In genomic region chr14:105337433-105337832, GRCh38 we compare ENCODE assay signal across 25 cellular contexts. TPM values are rescaled to one million over a fixed set of nuclear protein-coding genes. Genes with fewer than 3 reads are reported as not detected.
DNase-seq lines count a peak whose midpoint lies in the region; ATAC-seq, FAIRE-seq and TF ChIP-seq lines count a peak whose summit lies in the region.
"Had no signal": no experiment of that assay in that cellular context is flagged by ENCODE, and none has a peak within 500 bp of the region (broad histone marks: within the 10 kb centered on the region; RNA-seq: fewer than 3 reads in every experiment).

No MANE protein-coding gene starts in this region.

- no peak for FAIRE-seq in frontal cortex (lab: Jason Lieb, UNC)
- FAIRE-seq: D721Med, GM18507 had no signal

- TF ChIP-seq CTCF in heart left ventricle (IDR thresholded peaks at IDR 0.05) (no peak), glutamatergic neuron (IDR thresholded peaks at IDR 0.05; ENCODE audit: partially characterized antibody, unreplicated experiment) (no peak), MCF 10A (IDR thresholded peaks at IDR 0.05; ENCODE audit: unreplicated experiment) (no peak)

- intact Hi-C loops in heart left ventricle (cut with DNase I), result no loop called here
- intact Hi-C loops in right cardiac atrium (cut with DNase I), result no loop called here
- intact Hi-C loops in MCF 10A (cut with micrococcal nuclease), result no loop called here

- H3K36me3 Mint-ChIP-seq in glutamatergic neuron (ENCODE audit: unreplicated experiment) (no peaks in the 10 kb centered on the region), MCF 10A (ENCODE audit: insufficient read depth, unreplicated experiment) (peaks cover 4% of the 10 kb centered on the region)

- H3K4me3 Mint-ChIP-seq in glutamatergic neuron (ENCODE audit: unreplicated experiment), result no peak overlapping the region
- no peak overlapping the region for H3K4me3 Mint-ChIP-seq in MCF 10A (ENCODE audit: unreplicated experiment)
- H3K4me3 Mint-ChIP-seq: CD4-positive, alpha-beta T cell had no signal

- H3K9me3 ChIP-seq in heart left ventricle (no peaks in the 10 kb centered on the region), right cardiac atrium (ENCODE audit: control insufficient read depth, low read length) (no peaks in the 10 kb centered on the region), NT2/D1 (ENCODE audit: insufficient read depth, low read length) (no peaks in the 10 kb centered on the region), skeletal muscle tissue (ENCODE audit: control insufficient read depth in 3 of 3, low read length in 3 of 3) (no peaks in the 10 kb centered on the region)
- H3K9me3 ChIP-seq: BE2C, MG63, SJCRH30 had no signal

- peaks cover 23% of the 10 kb centered on the region for H3K27me3 Mint-ChIP-seq in glutamatergic neuron (ENCODE audit: unreplicated experiment)
- H3K27me3 Mint-ChIP-seq in MCF 10A (ENCODE audit: insufficient read depth, unreplicated experiment), result no peaks in the 10 kb centered on the region
- H3K27me3 Mint-ChIP-seq: CD4-positive, alpha-beta T cell had no signal

- H3K27ac Mint-ChIP-seq in glutamatergic neuron (ENCODE audit: unreplicated experiment) (peak overlapping the region; percentile 97), MCF 10A (ENCODE audit: low read depth, unreplicated experiment) (no peak overlapping the region)
- H3K27ac Mint-ChIP-seq: CD4-positive, alpha-beta T cell had no signal

- H3K9me3 Mint-ChIP-seq in glutamatergic neuron (ENCODE audit: unreplicated experiment) (peaks cover 20% of the 10 kb centered on the region), MCF 10A (ENCODE audit: unreplicated experiment) (no peaks in the 10 kb centered on the region)
- H3K9me3 Mint-ChIP-seq: CD4-positive, alpha-beta T cell had no signal

- H3K27ac ChIP-seq in heart left ventricle (peak overlapping the region in 8 of 12 donors; percentile 23 to 85 (median 51)), right cardiac atrium (ENCODE audit: low read length) (no peak overlapping the region), skeletal muscle tissue (ENCODE audit: low read depth, low read length) (no peak overlapping the region)
- H3K27ac ChIP-seq: GM23248, SJCRH30 had no signal

- H3K27me3 ChIP-seq in heart left ventricle (no peaks in the 10 kb centered on the region), right cardiac atrium (ENCODE audit: control insufficient read depth, insufficient read depth) (no peaks in the 10 kb centered on the region), NT2/D1 (ENCODE audit: insufficient read depth, insufficient read length) (no peaks in the 10 kb centered on the region), skeletal muscle tissue (ENCODE audit: control insufficient read depth in 3 of 3, insufficient read depth in 3 of 3, low read length in 3 of 3) (no peaks in the 10 kb centered on the region)
- H3K27me3 ChIP-seq: BE2C, MG63, SJCRH30 had no signal

- H3K4me1 Mint-ChIP-seq in glutamatergic neuron (ENCODE audit: low read depth, unreplicated experiment), result peaks cover 33% of the 10 kb centered on the region
- H3K4me1 Mint-ChIP-seq in MCF 10A (ENCODE audit: insufficient read depth, unreplicated experiment), result no peaks in the 10 kb centered on the region

- DNase-seq in heart left ventricle (no peak), right cardiac atrium (no peak), NT2/D1 (ENCODE audit: low read depth, low spot score) (no peak), glutamatergic neuron (no peak), MCF 10A (ENCODE audit: unreplicated experiment) (no peak), frontal cortex (ENCODE audit: low spot score in 2 of 2) (no peak)
- DNase-seq: 8988T; ACHN; CD4-positive, alpha-beta T cell; GM23248; H7; MG63; NCI-H1105 treated with DMSO at 0.1 percent for 48 hours; NCI-H146; NCI-H1930; NCI-H2107; NCI-H524 treated with DMSO at 0.1 percent for 48 hours; NCI-H774; PC-3; SJCRH30 had no signal

- H3K36me3 ChIP-seq in heart left ventricle (peaks cover 0 to 2% (median 0%) of the 10 kb centered on the region in 9 donors), NT2/D1 (ENCODE audit: insufficient read depth, insufficient read length, low read length) (peaks cover 9% of the 10 kb centered on the region), skeletal muscle tissue (ENCODE audit: control insufficient read depth in 3 of 3, insufficient read depth in 3 of 3, low read length in 3 of 3) (no peaks in the 10 kb centered on the region)
- H3K36me3 ChIP-seq: BE2C, MG63, SJCRH30 had no signal

- ATAC-seq in heart left ventricle (no peak), right cardiac atrium (no peak), GM18873 (IDR thresholded peaks at IDR 0.05; ENCODE audit: low FRiP score, unreplicated experiment) (no peak)
- ATAC-seq: PC-3 had no signal

- H3K9ac ChIP-seq in NT2/D1 (ENCODE audit: insufficient read length, low read depth), result peak overlapping the region; percentile 10
- peak overlapping the region in 2 of 3 donors; percentile 43 to 82 for H3K9ac ChIP-seq in skeletal muscle tissue (ENCODE audit: low read depth in 1 of 3, low read length in 3 of 3)
- H3K9ac ChIP-seq: GM23248 had no signal

- H3K4me3 ChIP-seq in heart left ventricle, result no peak overlapping the region
- no peak overlapping the region for H3K4me3 ChIP-seq in right cardiac atrium (ENCODE audit: low read length)
- H3K4me3 ChIP-seq in NT2/D1 (ENCODE audit: insufficient read length, low read depth), result no peak overlapping the region
- peak overlapping the region; percentile 43 to 45 (median 43) for H3K4me3 ChIP-seq in skeletal muscle tissue (ENCODE audit: low read length in 3 of 3)
- H3K4me3 ChIP-seq: GM23248, MG63, SJCRH30 had no signal

- H3K4me1 ChIP-seq in heart left ventricle (peaks cover 5 to 96% (median 56%) of the 10 kb centered on the region in 12 donors), right cardiac atrium (ENCODE audit: control insufficient read depth, insufficient read depth, low read length) (peaks cover 20% of the 10 kb centered on the region), NT2/D1 (ENCODE audit: insufficient read depth, insufficient read length) (peaks cover 11% of the 10 kb centered on the region), skeletal muscle tissue (ENCODE audit: control insufficient read depth in 3 of 3, insufficient read depth in 3 of 3, low read length in 3 of 3) (peaks cover 74 to 88% (median 83%) of the 10 kb centered on the region in 3 donors)
- H3K4me1 ChIP-seq: BE2C had no signal

- TF ChIP-seq POLR2A in heart left ventricle (IDR thresholded peaks at IDR 0.05), result no peak

- POLR2A ChIA-PET in MCF 10A (lab: Yijun Ruan, JAX), result no interaction called here

- WGBS in heart left ventricle, 4 donors, result 81 to 93% (median 84%) methylated on average over 5 to 6 of the region's 6 CpGs
- 82% methylated on average over 6 of the region's 6 CpGs for WGBS in right cardiac atrium

- CTCF ChIA-PET in MCF 10A (lab: Yijun Ruan, JAX), result no interaction called here

- BruUV-seq in MCF 10A (replicated peaks; lab: Mats Ljungman, UMichigan), result no TSS peak

RNA-seq across cellular contexts. Expression of gene PACS2, which starts 22.9 kb away (rescaled TPM):
- total RNA-seq in heart left ventricle, result 10 to 100 TPM; 47.3 to 90.3 (median 60.8) TPM
- 10 to 100 TPM; 50.7 to 78.7 TPM for polyA plus RNA-seq in heart left ventricle
- 10 to 100 TPM; 50.6 to 67.0 (median 64.4) TPM for total RNA-seq in right cardiac atrium
- polyA plus RNA-seq in right cardiac atrium, result 63.0 TPM
- 263 TPM for total RNA-seq in glutamatergic neuron (ENCODE audit: unreplicated experiment)
- 60.0 TPM for total RNA-seq in skeletal muscle tissue
- total RNA-seq in MCF 10A (2022), result 49.7 and 57.7 TPM in 2 replicates
- 73.0 TPM for total RNA-seq in frontal cortex

RNA-seq across cellular contexts. Expression of gene BRF1, which starts 36.6 kb away (rescaled TPM):
- total RNA-seq in heart left ventricle, result 10 to 100 TPM; 13.3 to 25.3 (median 18.7) TPM
- polyA plus RNA-seq in heart left ventricle, result 10 to 100 TPM; 17.1 to 19.4 TPM
- total RNA-seq in right cardiac atrium, result 10 to 100 TPM; 18.1 to 21.1 (median 18.4) TPM
- 17.9 TPM for polyA plus RNA-seq in right cardiac atrium
- total RNA-seq in glutamatergic neuron (ENCODE audit: unreplicated experiment), result 54.6 TPM
- 38.1 TPM for total RNA-seq in skeletal muscle tissue
- total RNA-seq in MCF 10A (2022), result 30.7 and 34.3 TPM in 2 replicates
- total RNA-seq in frontal cortex, result 60.7 TPM

Comparison
In these comparisons a context has a peak if more than half of its experiments do, and no peak if none do; other contexts are left out.
1. H3K27ac ChIP-seq: peak in heart left ventricle (8 of 12); none in right cardiac atrium (single experiment) and skeletal muscle tissue (single experiment).
2. H3K4me3 ChIP-seq: peak in skeletal muscle tissue (3 of 3); none in heart left ventricle (0 of 12), right cardiac atrium (single experiment) and NT2/D1 (single experiment).